In genomic region chr14:91904483-91904882, GRCh38 we compare ENCODE assay signal across 22 cellular contexts. TPM values are rescaled to one million over a fixed set of nuclear protein-coding genes. Genes with fewer than 3 reads are reported as not detected.
"Had no signal": no experiment of that assay in that cellular context is flagged by ENCODE, and none has a peak within 500 bp of the region (broad histone marks: within the 10 kb centered on the region; RNA-seq: fewer than 3 reads in every experiment).

No MANE protein-coding gene starts in this region.

- H3K27me3 ChIP-seq: SJCRH30 had no signal

- H3K9me3 ChIP-seq: SJCRH30 had no signal

- H3K4me1 ChIP-seq: SJCRH30 had no signal

- ATAC-seq: activated CD4-positive, CD25-positive, alpha-beta regulatory T cell treated with anti-CD3 and anti-CD28 coated beads, Interleukin-2, amount 50 U/mL, for 24 hours; activated CD8-positive, alpha-beta T cell treated with anti-CD3 and anti-CD28 coated beads for 36 hours; activated T-cell treated with anti-CD3 and anti-CD28 coated beads, Interleukin-2, amount 50 U/mL, for 72 hours; Right ventricle myocardium inferior; SK-N-SH treated with all-trans-retinoic acid at 6 μM for 48 hours had no signal

- H3K27ac ChIP-seq: SJCRH30 had no signal

- DNase-seq: activated CD4-positive, alpha-beta T cell treated with anti-CD3 and anti-CD28 coated beads for 4 hours; activated CD8-positive, alpha-beta memory T cell treated with anti-CD3 and anti-CD28 coated beads, Interleukin-2, amount 50 U/mL, for 4 hours; activated CD8-positive, alpha-beta T cell treated with anti-CD3 and anti-CD28 coated beads for 36 hours; activated gamma-delta T cell treated with Interleukin-2 at 50 U/mL for 16 hours; activated naive CD4-positive, alpha-beta T cell treated with anti-CD3 and anti-CD28 coated beads, Interleukin-2, amount 10 ng/mL, durations not matched to agents 7 days and 5 days; activated naive CD8-positive, alpha-beta T cell treated with anti-CD3 and anti-CD28 coated beads for 36 hours; activated T-cell treated with anti-CD3 and anti-CD28 coated beads, Interleukin-2, amount 50 U/mL, for 72 hours; Karpas-422; MM.1S; NCI-H1105; NCI-H1436; NCI-H1694 treated with DMSO at 0.1 percent for 48 hours; NCI-H2029 treated with DMSO at 0.1 percent for 48 hours; NCI-H345; NCI-H510A; NCI-H526 treated with DMSO at 0.1 percent for 48 hours; NCI-H82; SJCRH30 had no signal

- H3K4me3 ChIP-seq: SJCRH30 had no signal

- H3K36me3 ChIP-seq: SJCRH30 had no signal

RNA-seq across cellular contexts. Expression of gene TC2N, which starts 37.1 kb away (rescaled TPM):
- total RNA-seq: RPMI7951 had no signal
